8 cellular contexts compared by ENCODE assay signal in the genomic region with DNA sequence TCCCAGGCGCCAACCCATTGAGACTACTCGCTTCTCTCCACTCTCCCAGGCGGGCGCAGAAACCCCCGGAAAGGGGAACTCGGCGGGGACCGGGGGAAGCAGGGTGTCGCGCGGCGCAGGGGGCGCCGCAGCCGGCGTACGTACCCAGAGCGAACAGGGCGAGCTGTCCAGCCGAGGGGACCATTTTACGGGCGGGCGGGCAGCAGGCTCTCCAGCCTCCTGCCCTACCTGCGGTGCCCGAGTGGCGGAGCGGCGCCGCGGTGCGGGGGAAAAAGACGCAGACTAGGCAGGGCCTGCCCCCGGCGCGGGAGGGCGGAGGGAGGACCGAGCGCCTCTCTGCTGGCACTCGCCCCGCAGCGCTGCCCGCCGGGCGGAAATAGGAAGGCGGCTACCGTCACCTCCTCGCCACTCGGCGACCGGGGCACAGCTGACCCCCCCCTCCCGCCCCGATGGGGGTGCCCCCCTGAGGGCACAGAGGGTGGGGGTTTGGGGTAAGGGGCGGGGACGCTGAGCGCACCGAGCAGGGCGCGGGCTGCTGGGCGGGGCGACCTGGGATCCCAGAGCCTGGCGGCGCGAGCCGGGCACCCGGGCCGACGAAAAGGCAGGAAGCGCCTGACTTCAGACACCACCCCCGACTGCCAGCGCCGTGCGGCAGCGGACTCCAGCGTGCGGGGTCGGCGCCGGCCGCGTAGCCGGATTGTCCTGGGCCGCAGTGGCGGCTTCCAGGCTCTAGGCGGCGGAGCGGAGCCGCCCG. TPM values are rescaled to one million over a fixed set of nuclear protein-coding genes. Genes with fewer than 3 reads are reported as not detected.
A peak's percentile ranks its signal among the peaks of the same experiment; 100 is the strongest.
DNase-seq lines count a peak whose midpoint lies in the region; ATAC-seq and TF ChIP-seq lines count a peak whose summit lies in the region.

A gene (minus strand): TSS at position 243 of the 754 bp plus-strand sequence. CDS start 59 bp downstream, at position 184.

- H3K27ac Mint-ChIP-seq in IgD-negative memory B cell, result peak within 1 kb of the TSS in 2 of 3 donors; percentile 41 to 73

- H3K4me1 ChIP-seq in RWPE2 (ENCODE audit: insufficient read depth, poor library complexity, severe bottlenecking), result peaks cover 35% of the 10 kb centered on the region

- peak; percentile 78 for ATAC-seq in GM21381 (IDR thresholded peaks at IDR 0.05; ENCODE audit: unreplicated experiment)
- ATAC-seq in RWPE2 (ENCODE audit: low read depth), result peak; percentile 78

- peaks cover 8 to 12% (median 9%) of the 10 kb centered on the region in 3 donors for H3K4me1 Mint-ChIP-seq in IgD-negative memory B cell

- H3K9me3 Mint-ChIP-seq in IgD-negative memory B cell, result peaks cover 0 to 2% (median 0%) of the 10 kb centered on the region in 3 donors

- peaks cover 16% of the 10 kb centered on the region for H3K36me3 ChIP-seq in RWPE2 (ENCODE audit: low read depth)

- peak within 1 kb of the TSS; percentile 72 to 96 (median 87) for H3K4me3 Mint-ChIP-seq in IgD-negative memory B cell

- H3K27me3 Mint-ChIP-seq in IgD-negative memory B cell, result peaks cover 32% of the 10 kb centered on the region

- peaks cover 2% of the 10 kb centered on the region for H3K36me3 Mint-ChIP-seq in IgD-negative memory B cell

- H3K27ac ChIP-seq in RWPE2 (ENCODE audit: poor library complexity, severe bottlenecking), result peak within 1 kb of the TSS; percentile 88
- H3K27ac ChIP-seq in temporal lobe (ENCODE audit: low read depth, low read length), result peak within 1 kb of the TSS; percentile 94

- H3K27me3 ChIP-seq in RWPE2 (ENCODE audit: insufficient read depth, poor library complexity, severe bottlenecking), result no peaks in the 10 kb centered on the region

- peak; percentile 87 for TF ChIP-seq CTCF in RWPE2 (IDR thresholded peaks at IDR 0.05; ENCODE audit: poor library complexity, severe bottlenecking)

- H3K9me3 ChIP-seq in RWPE2 (ENCODE audit: severe bottlenecking), result no peaks in the 10 kb centered on the region

- DNase-seq in CMK (ENCODE audit: low read depth) (peak; percentile 15), RWPE2 (ENCODE audit: low spot score) (peak; percentile 96), globus pallidus (ENCODE audit: low spot score) (peak; percentile 84), occipital lobe (lab: John Stamatoyannopoulos, UW) (peak; percentile 69)
- DNase-seq in activated gamma-delta T cell treated with anti-CD3 and anti-CD28 coated beads, Interleukin-2, amount 50 U/mL, for 16 hours (ENCODE audit: low read depth), result peak; percentile 54

- peak within 1 kb of the TSS; percentile 81 for H3K4me3 ChIP-seq in RWPE2 (ENCODE audit: severe bottlenecking)

RNA-seq across cellular contexts. Expression of the gene that starts here (rescaled TPM):
- 0.06 TPM for polyA plus RNA-seq in IgD-negative memory B cell
- 14.2 TPM for total RNA-seq in occipital lobe
- 3.7 TPM for total RNA-seq in temporal lobe

Comparison
In these comparisons a context has a peak if more than half of its experiments do, and no peak if none do; other contexts are left out.
1. Peak in every context shown above with its lines: DNase-seq, ATAC-seq, H3K4me3 ChIP-seq and H3K27ac ChIP-seq.
2. DNase-seq: peak in every context shown above with its lines; median percentile 96 in RWPE2; 84 in globus pallidus; 69 in occipital lobe; 54 in activated gamma-delta T cell treated with anti-CD3 and anti-CD28 coated beads, Interleukin-2, amount 50 U/mL, for 16 hours; 15 in CMK.